1 cellular context compared by ENCODE assay signal in the genomic region with DNA sequence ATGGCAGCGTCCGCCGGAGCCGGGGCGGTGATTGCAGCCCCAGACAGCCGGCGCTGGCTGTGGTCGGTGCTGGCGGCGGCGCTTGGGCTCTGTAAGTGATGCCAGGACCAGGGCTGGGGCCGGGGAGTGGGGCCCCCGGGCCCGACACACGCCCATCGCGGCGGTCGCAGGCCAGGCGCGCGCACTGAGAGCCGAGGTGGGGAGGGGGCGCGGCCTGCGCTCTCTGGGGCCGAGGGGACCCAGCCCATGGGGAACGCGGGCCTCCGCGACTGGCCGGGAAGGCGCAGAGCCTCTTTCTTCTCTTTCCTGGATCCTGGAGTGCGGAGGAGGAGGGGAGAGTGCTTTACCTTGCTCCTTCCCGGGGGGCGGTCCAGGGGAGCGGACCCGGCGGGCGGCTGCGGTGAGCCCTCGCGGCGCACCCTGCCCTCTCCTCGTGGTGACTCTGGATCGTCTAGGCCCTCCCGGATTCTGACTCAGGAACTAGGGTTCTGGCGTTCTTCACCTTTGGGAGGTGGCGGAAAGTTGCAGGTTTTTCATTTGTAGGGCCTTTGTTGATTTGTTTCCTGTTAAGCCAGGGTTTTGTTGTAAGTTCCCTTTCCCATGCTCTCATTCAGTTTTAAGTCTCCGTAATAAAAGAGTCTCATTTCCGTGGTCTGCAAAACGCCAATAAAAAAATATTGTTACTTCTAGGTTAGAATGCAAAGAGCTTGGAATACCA.
TF ChIP-seq lines count a peak whose summit lies in the region.

No MANE protein-coding gene starts in this region.

TF ChIP-seq in HEK293, 187 proteins besides CTCF, POLR2A, EP300 and RAD21 (continued from another document):
- TF ChIP-seq ZNF660 (tag by site-specific recombination; IDR thresholded peaks at IDR 0.05) (peak; percentile 8), TRIM28 (IDR thresholded peaks at IDR 0.05; ENCODE audit: borderline replicate concordance, low read length) (no peak), PRDM1 (tag by site-specific recombination; IDR thresholded peaks at IDR 0.05) (no peak), ZNF423 (tag by site-specific recombination; IDR thresholded peaks at IDR 0.05) (peak; percentile 83), HIC1 (tag by site-specific recombination; IDR thresholded peaks at IDR 0.05) (no peak), FEZF1 (tag by site-specific recombination; IDR thresholded peaks at IDR 0.05) (no peak), ZNF777 (tag by site-specific recombination; IDR thresholded peaks at IDR 0.05; ENCODE audit: borderline replicate concordance) (no peak), ZNF223 (tag by site-specific recombination; IDR thresholded peaks at IDR 0.05) (no peak), ZNF514 (tag by site-specific recombination; IDR thresholded peaks at IDR 0.05) (no peak), KLF1 (tag by site-specific recombination; IDR thresholded peaks at IDR 0.05) (no peak), ZBTB20 (tag by site-specific recombination; IDR thresholded peaks at IDR 0.05) (peak; percentile 91)
